ENCODE assay signal across 16 cellular contexts in the genomic region with DNA sequence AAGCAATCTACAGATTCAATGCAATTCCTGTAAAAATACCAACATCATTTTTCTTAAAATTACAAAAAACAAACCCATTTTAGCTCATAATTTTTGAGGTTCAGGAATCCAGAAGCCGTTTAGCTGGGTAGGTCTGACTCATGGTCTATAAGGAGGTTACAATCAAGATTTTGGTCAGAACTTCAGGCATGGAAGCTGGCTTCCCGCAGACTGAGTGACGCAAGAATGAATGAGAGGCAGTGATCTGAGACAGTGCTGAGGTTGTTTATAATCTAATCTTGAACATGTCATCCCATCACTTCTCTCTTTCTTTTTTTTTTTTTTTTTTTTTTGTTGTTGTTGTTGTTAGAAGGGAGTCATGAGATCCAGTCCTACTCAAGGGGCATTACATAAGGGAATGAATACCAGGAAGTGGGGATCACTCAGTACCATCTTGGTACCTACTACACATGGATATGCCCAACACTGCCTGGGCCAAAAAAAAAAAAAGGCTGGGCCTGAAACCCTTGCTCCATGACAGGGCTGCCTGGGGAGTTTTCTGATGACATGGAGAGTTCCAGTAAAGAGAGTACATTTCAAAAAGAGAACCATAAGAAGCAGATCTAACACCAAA.
A peak's percentile ranks its signal among the peaks of the same experiment; 100 is the strongest.
DNase-seq lines count a peak whose midpoint lies in the region; ATAC-seq and TF ChIP-seq lines count a peak whose summit lies in the region.
"Had no signal": no experiment of that assay in that cellular context is flagged by ENCODE, and none has a peak within 500 bp of the region (broad histone marks: within the 10 kb centered on the region; RNA-seq: fewer than 3 reads in every experiment).

No MANE protein-coding gene starts in this region.

- peak; percentile 40 to 63 for ATAC-seq in right cardiac atrium
- ATAC-seq in GM21576 (IDR thresholded peaks at IDR 0.05; ENCODE audit: unreplicated experiment): no peak

- H3K4me1 ChIP-seq in right cardiac atrium (ENCODE audit: control insufficient read depth, insufficient read depth, low read length) (no peaks in the 10 kb centered on the region), right atrium auricular region (no peaks in the 10 kb centered on the region), uterus (no peaks in the 10 kb centered on the region)
- H3K4me1 ChIP-seq: sigmoid colon, thyroid gland had no signal

- intact Hi-C loops in right cardiac atrium (cut with DNase I) (no loop called here), uterus (cut with DNase I; ENCODE audit: low total_unique reads) (no loop called here)

- in situ Hi-C loops in GM13977 (cut with MboI; ENCODE audit: low pct_unique_long_range_greater_than_20kb, low sequenced_read_pairs, unreplicated experiment): no loop called here

- DNase-seq in right cardiac atrium (peak in 1 of 3 donors; percentile 23), right atrium auricular region (ENCODE audit: low spot score) (no peak), SKM-1 treated with dmso at 0.1 percent for 144 hours (lab: John Stamatoyannopoulos, UW; ENCODE audit: unreplicated experiment) (peak; percentile 61), fibroblast of pulmonary artery (ENCODE audit: low read depth) (peak; percentile 90), uterus (no peak), NCI-H187 treated with DMSO at 0.1 percent for 48 hours (lab: John Stamatoyannopoulos, UW) (no peak), GM13977 (ENCODE audit: low spot score) (no peak)
- DNase-seq: activated CD4-positive, alpha-beta T cell treated with anti-CD3 and anti-CD28 coated beads, Interleukin-2, amount 10 ng/mL, durations not matched to agents 7 days and 5 days; DND-41; erythroblast; natural killer cell; NCI-H446; SHP77 treated with DMSO at 0.1 percent for 48 hours; sigmoid colon; thyroid gland had no signal

- H3K27ac ChIP-seq in right cardiac atrium (ENCODE audit: low read length) (no peak overlapping the region), right atrium auricular region (no peak overlapping the region), uterus (no peak overlapping the region)
- H3K27ac ChIP-seq: sigmoid colon, thyroid gland had no signal

- H3K36me3 ChIP-seq in right atrium auricular region (no peaks in the 10 kb centered on the region), uterus (no peaks in the 10 kb centered on the region)
- H3K36me3 ChIP-seq: sigmoid colon, thyroid gland had no signal

- TF ChIP-seq CTCF in right atrium auricular region (IDR thresholded peaks at IDR 0.05) (no peak), fibroblast of pulmonary artery (IDR thresholded peaks at IDR 0.05; ENCODE audit: low read length, missing control alignments) (no peak), uterus (IDR thresholded peaks at IDR 0.05) (no peak), GM13977 (IDR thresholded peaks at IDR 0.05; ENCODE audit: extremely low read depth, insufficient read depth, missing control alignments) (no peak)

- H3K27me3 ChIP-seq in right cardiac atrium (ENCODE audit: control insufficient read depth, insufficient read depth) (no peaks in the 10 kb centered on the region), right atrium auricular region (no peaks in the 10 kb centered on the region), uterus (no peaks in the 10 kb centered on the region)
- H3K27me3 ChIP-seq: sigmoid colon, thyroid gland had no signal

- no peak overlapping the region for H3K4me3 ChIP-seq in right cardiac atrium (ENCODE audit: low read length)
- no peak overlapping the region for H3K4me3 ChIP-seq in right atrium auricular region
- no peak overlapping the region for H3K4me3 ChIP-seq in fibroblast of pulmonary artery (replicated peaks; ENCODE audit: low read depth, low read length)
- H3K4me3 ChIP-seq in uterus: no peak overlapping the region
- H3K4me3 ChIP-seq: sigmoid colon, thyroid gland had no signal

- 56% methylated on average over 3 of the region's 3 CpGs for WGBS in right cardiac atrium

- H3K9me3 ChIP-seq in right cardiac atrium (ENCODE audit: control insufficient read depth, low read length) (no peaks in the 10 kb centered on the region), right atrium auricular region (no peaks in the 10 kb centered on the region), uterus (no peaks in the 10 kb centered on the region)
- H3K9me3 ChIP-seq: sigmoid colon, thyroid gland had no signal

- no peak for TF ChIP-seq POLR2A in uterus (IDR thresholded peaks at IDR 0.05)

Comparison
In these comparisons a context has a peak if more than half of its experiments do, and no peak if none do; other contexts are left out.
1. DNase-seq: peak in SKM-1 treated with dmso at 0.1 percent for 144 hours (single experiment) and fibroblast of pulmonary artery (single experiment); none in right atrium auricular region (single experiment), uterus (0 of 2), NCI-H187 treated with DMSO at 0.1 percent for 48 hours (single experiment) and GM13977 (single experiment).